Comparison of ENCODE assay signal across 12 cellular contexts in the genomic region with DNA sequence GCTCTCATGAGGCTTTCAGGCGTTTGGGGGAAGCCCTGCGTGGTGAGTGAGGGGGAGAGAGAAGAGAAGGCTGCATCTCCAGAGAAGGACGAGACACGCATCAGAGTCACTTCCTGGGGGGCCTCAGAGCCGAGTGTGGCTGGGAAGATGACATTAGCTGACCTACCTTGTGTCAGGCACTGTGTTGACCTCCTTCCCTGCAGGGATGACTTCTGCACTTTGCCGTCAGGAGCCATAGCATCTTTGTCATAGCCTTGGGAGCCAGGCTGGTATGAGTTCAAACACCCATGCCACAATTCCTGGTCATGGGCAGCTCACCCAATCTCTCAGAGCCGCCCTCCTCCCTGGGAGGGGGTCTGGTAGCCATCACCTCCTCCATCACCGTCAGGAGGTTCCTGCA. TPM values are rescaled to one million over a fixed set of nuclear protein-coding genes. Genes with fewer than 3 reads are reported as not detected.
DNase-seq lines count a peak whose midpoint lies in the region; ATAC-seq and TF ChIP-seq lines count a peak whose summit lies in the region.
"Had no signal": no experiment of that assay in that cellular context is flagged by ENCODE, and none has a peak within 500 bp of the region (broad histone marks: within the 10 kb centered on the region; RNA-seq: fewer than 3 reads in every experiment).

No MANE protein-coding gene starts in this region.

- H3K27me3 ChIP-seq in right atrium auricular region, result no peaks in the 10 kb centered on the region
- no peaks in the 10 kb centered on the region for H3K27me3 ChIP-seq in layer of hippocampus (ENCODE audit: control insufficient read depth, insufficient read depth, low read length)
- no peaks in the 10 kb centered on the region for H3K27me3 ChIP-seq in prostate gland (replicated peaks; ENCODE audit: insufficient read depth)
- H3K27me3 ChIP-seq in vagina, result no peaks in the 10 kb centered on the region

- peaks cover 0 to 62% of the 10 kb centered on the region in 2 donors for H3K4me1 ChIP-seq in right atrium auricular region
- peaks cover 12% of the 10 kb centered on the region for H3K4me1 ChIP-seq in prostate gland (replicated peaks)
- peaks cover 29% of the 10 kb centered on the region for H3K4me1 ChIP-seq in vagina

- H3K27ac ChIP-seq in right atrium auricular region, result peak overlapping the region; percentile 91 to 95
- H3K27ac ChIP-seq in layer of hippocampus (ENCODE audit: low read depth, low read length), result peak overlapping the region; percentile 92
- peak overlapping the region; percentile 79 to 82 for H3K27ac ChIP-seq in prostate gland
- peak overlapping the region; percentile 86 for H3K27ac ChIP-seq in vagina

- DNase-seq in right atrium auricular region (ENCODE audit: low spot score) (no peak), Right ventricle myocardium superior (no peak), prostate gland (ENCODE audit: low spot score) (no peak), vagina (ENCODE audit: extremely low spot score in 2 of 2) (no peak), NCI-H510A (lab: John Stamatoyannopoulos, UW) (no peak)
- DNase-seq: activated CD4-positive, alpha-beta T cell treated with anti-CD3 and anti-CD28 coated beads for 1 hour; EL; immature natural killer cell; NCI-H1436 had no signal

- WGBS in prostate gland, result 75% methylated on average over 8 of the region's 8 CpGs

- intact Hi-C loops in Right ventricle myocardium superior (cut with DNase I), result loop anchor here (5.0 kb wide), 1 partner anchor 34 kb away; no protein-coding TSS in a partner anchor
- intact Hi-C loops in prostate gland (cut with DNase I), result no loop called here
- intact Hi-C loops in vagina (cut with DNase I), result no loop called here

- TF ChIP-seq POLR2A in prostate gland (IDR thresholded peaks at IDR 0.05), result no peak
- TF ChIP-seq POLR2A in vagina (IDR thresholded peaks at IDR 0.05), result no peak

- H3K9me3 ChIP-seq in right atrium auricular region (peaks cover 0 to 14% of the 10 kb centered on the region in 2 donors), prostate gland (no peaks in the 10 kb centered on the region), vagina (no peaks in the 10 kb centered on the region)

- TF ChIP-seq CTCF in right atrium auricular region (IDR thresholded peaks at IDR 0.05) (no peak), prostate gland (IDR thresholded peaks at IDR 0.05) (no peak), vagina (IDR thresholded peaks at IDR 0.05) (no peak)

- H3K36me3 ChIP-seq in right atrium auricular region (peaks cover 8% of the 10 kb centered on the region), prostate gland (no peaks in the 10 kb centered on the region), vagina (peaks cover 0 to 9% of the 10 kb centered on the region in 2 donors)

- ATAC-seq in Right ventricle myocardium superior (ENCODE audit: poor library complexity) (no peak), GM19452 (IDR thresholded peaks at IDR 0.05; ENCODE audit: unreplicated experiment) (no peak), HG03354 (IDR thresholded peaks at IDR 0.05; ENCODE audit: poor library complexity, severe bottlenecking, unreplicated experiment) (no peak)

- H3K4me3 ChIP-seq in right atrium auricular region, result no peak overlapping the region
- no peak overlapping the region for H3K4me3 ChIP-seq in prostate gland
- H3K4me3 ChIP-seq in vagina, result no peak overlapping the region

RNA-seq across cellular contexts. Expression of a gene that starts 17.3 kb away (rescaled TPM):
- total RNA-seq in right atrium auricular region (10 to 100 TPM; 17.9 to 22.4 TPM), Right ventricle myocardium superior (28.8 TPM), prostate gland (10 to 100 TPM; 23.9 to 39.9 TPM), vagina (30.9 TPM)
